Comparison of ENCODE assay signal across 8 cellular contexts in the genomic region with DNA sequence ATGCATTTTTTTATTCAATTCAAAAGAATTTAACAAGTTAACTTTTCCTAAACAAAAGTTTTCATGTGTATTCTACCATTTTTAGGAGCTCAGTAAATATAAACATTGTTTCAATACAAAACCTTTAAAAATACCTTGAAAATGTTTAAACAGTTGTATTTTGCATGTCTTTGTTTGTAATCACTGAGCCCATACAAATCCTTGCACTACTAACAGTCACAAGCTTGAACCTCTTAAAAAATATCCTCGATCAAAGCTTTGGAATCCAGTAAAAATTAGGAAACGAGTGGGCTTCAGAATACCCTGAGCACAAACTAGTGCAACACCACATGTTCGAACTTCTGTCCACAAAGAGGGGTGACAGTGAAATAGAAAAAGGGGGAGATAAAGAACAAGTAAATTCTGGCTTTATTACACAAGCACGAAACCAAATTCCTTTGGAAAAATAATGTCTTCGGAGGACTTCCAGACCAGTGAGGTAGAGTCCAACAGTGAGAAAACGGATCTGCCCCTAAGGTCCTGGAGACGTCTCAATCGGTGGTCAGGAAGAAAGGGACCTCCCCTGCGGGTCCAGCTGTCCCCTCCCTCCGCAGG. TPM values are rescaled to one million over a fixed set of nuclear protein-coding genes. Genes with fewer than 3 reads are reported as not detected.
DNase-seq lines count a peak whose midpoint lies in the region; ATAC-seq and TF ChIP-seq lines count a peak whose summit lies in the region.

No MANE protein-coding gene starts in this region.

- H3K9me3 ChIP-seq in CD4-positive, CD25-positive, alpha-beta regulatory T cell (ENCODE audit: control insufficient read depth in 2 of 2, low read length in 2 of 2) = no peaks in the 10 kb centered on the region
- H3K9me3 ChIP-seq in MG63 (no peaks in the 10 kb centered on the region), ectodermal cell (ENCODE audit: control insufficient read depth, low read length) (no peaks in the 10 kb centered on the region)

- peak overlapping the region; percentile 26 to 83 (median 70) for H3K27ac Mint-ChIP-seq in CD4-positive, CD25-positive, alpha-beta regulatory T cell
- H3K27ac Mint-ChIP-seq in neural crest cell (ENCODE audit: unreplicated experiment) = no peak overlapping the region

- H3K27me3 Mint-ChIP-seq in CD4-positive, CD25-positive, alpha-beta regulatory T cell = peaks cover 4% of the 10 kb centered on the region
- peaks cover 2% of the 10 kb centered on the region for H3K27me3 Mint-ChIP-seq in neural crest cell (ENCODE audit: low read depth)

- no peaks in the 10 kb centered on the region for H3K36me3 ChIP-seq in CD4-positive, CD25-positive, alpha-beta regulatory T cell (ENCODE audit: control insufficient read depth, insufficient read depth, low read length)
- H3K36me3 ChIP-seq in MG63 (no peaks in the 10 kb centered on the region), ectodermal cell (ENCODE audit: control insufficient read depth, insufficient read depth, low read length) (no peaks in the 10 kb centered on the region)

- no peaks in the 10 kb centered on the region for H3K27me3 ChIP-seq in CD4-positive, CD25-positive, alpha-beta regulatory T cell (ENCODE audit: control insufficient read depth, insufficient read depth, low read length)
- H3K27me3 ChIP-seq in MG63 (no peaks in the 10 kb centered on the region), ectodermal cell (ENCODE audit: control insufficient read depth, insufficient read depth, low read length, poor library complexity, severe bottlenecking) (no peaks in the 10 kb centered on the region)

- TF ChIP-seq CTCF in neural crest cell (conservative IDR thresholded peaks at IDR 0.05) = no peak

- H3K36me3 Mint-ChIP-seq in CD4-positive, CD25-positive, alpha-beta regulatory T cell = no peaks in the 10 kb centered on the region
- no peaks in the 10 kb centered on the region for H3K36me3 Mint-ChIP-seq in neural crest cell (ENCODE audit: low read depth)

- DNase-seq in CD4-positive, CD25-positive, alpha-beta regulatory T cell = no peak
- no peak for DNase-seq in MG63
- no peak for DNase-seq in neural crest cell (ENCODE audit: low read depth, low spot score)
- no peak for DNase-seq in GM03348 (ENCODE audit: low spot score)
- no peak for DNase-seq in SW480 (ENCODE audit: low spot score)

- H3K4me3 ChIP-seq in CD4-positive, CD25-positive, alpha-beta regulatory T cell (ENCODE audit: low read depth, low read length) = peak overlapping the region; percentile 91
- H3K4me3 ChIP-seq in MG63 (peak overlapping the region; percentile 71), ectodermal cell (ENCODE audit: insufficient read depth, low read depth, low read length) (peak overlapping the region; percentile 73)

- no peak for ATAC-seq in CD4-positive, CD25-positive, alpha-beta regulatory T cell (ENCODE audit: low read depth in 2 of 2)
- ATAC-seq in GM18868 (IDR thresholded peaks at IDR 0.05; ENCODE audit: unreplicated experiment) (no peak), HG02623 (IDR thresholded peaks at IDR 0.05; ENCODE audit: unreplicated experiment) (no peak)

- 17% methylated on average over 9 to 10 of the region's 10 CpGs for WGBS in ectodermal cell, 2 experiments

- peaks cover 17 to 36% (median 28%) of the 10 kb centered on the region in 4 donors for H3K4me1 Mint-ChIP-seq in CD4-positive, CD25-positive, alpha-beta regulatory T cell
- peaks cover 25% of the 10 kb centered on the region for H3K4me1 Mint-ChIP-seq in neural crest cell

- peak overlapping the region; percentile 77 for H3K27ac ChIP-seq in CD4-positive, CD25-positive, alpha-beta regulatory T cell (ENCODE audit: insufficient read depth, low read length, poor library complexity, severe bottlenecking)
- no peak overlapping the region for H3K27ac ChIP-seq in ectodermal cell (ENCODE audit: insufficient read depth, low read depth, low read length, poor library complexity, severe bottlenecking)

- H3K4me3 Mint-ChIP-seq in CD4-positive, CD25-positive, alpha-beta regulatory T cell = peak overlapping the region; percentile 82 to 95 (median 90)
- H3K4me3 Mint-ChIP-seq in neural crest cell = peak overlapping the region; percentile 80

- H3K4me1 ChIP-seq in CD4-positive, CD25-positive, alpha-beta regulatory T cell (ENCODE audit: control insufficient read depth, insufficient read depth, low read length, poor library complexity, severe bottlenecking) = peaks cover 19% of the 10 kb centered on the region
- no peaks in the 10 kb centered on the region for H3K4me1 ChIP-seq in ectodermal cell (ENCODE audit: control insufficient read depth, insufficient read depth, low read length)

- no peaks in the 10 kb centered on the region for H3K9me3 Mint-ChIP-seq in CD4-positive, CD25-positive, alpha-beta regulatory T cell
- peaks cover 3% of the 10 kb centered on the region for H3K9me3 Mint-ChIP-seq in neural crest cell

RNA-seq across cellular contexts. Expression of a gene that starts 1.5 kb away (rescaled TPM):
- 19.3 TPM for total RNA-seq in CD4-positive, CD25-positive, alpha-beta regulatory T cell
- polyA plus RNA-seq in CD4-positive, CD25-positive, alpha-beta regulatory T cell = 1 to 10 TPM; 3.5 to 6.4 (median 4.6) TPM
- 11.0 and 16.5 TPM in 2 replicates for total RNA-seq in MG63 (2014; rRNA removed; shearing (Covaris generic); ENCODE audit: low replicate concordance)
- polyA plus RNA-seq in ectodermal cell (2013, experiment 1 of 4) = 20.3 TPM
- polyA plus RNA-seq in ectodermal cell (2013, experiment 2 of 4) = 20.5 TPM
- polyA plus RNA-seq in ectodermal cell (2013, experiment 3 of 4) = 18.5 TPM
- 19.6 TPM for polyA plus RNA-seq in ectodermal cell (2013, experiment 4 of 4)
- total RNA-seq in neural crest cell = 16.5 and 18.5 TPM in 2 replicates
